Comparison of ENCODE assay signal across 12 cellular contexts in genomic region chr1:174786760-174787159, GRCh38.
DNase-seq lines count a peak whose midpoint lies in the region; ATAC-seq and TF ChIP-seq lines count a peak whose summit lies in the region.
"Had no signal": no experiment of that assay in that cellular context is flagged by ENCODE, and none has a peak within 500 bp of the region (broad histone marks: within the 10 kb centered on the region; RNA-seq: fewer than 3 reads in every experiment).

No MANE protein-coding gene starts in this region.

- no peak overlapping the region for H3K4me2 ChIP-seq in MM.1S (ENCODE audit: low read depth, low read length)

- no peak overlapping the region for H2AFZ ChIP-seq in MM.1S (ENCODE audit: low read length)

- no peak overlapping the region for H3K27ac ChIP-seq in MM.1S (ENCODE audit: low read length)
- H3K27ac ChIP-seq: dorsolateral prefrontal cortex, left ventricle myocardium inferior had no signal

- intact Hi-C loops in posterior vena cava (cut with DNase I), result no loop called here
- intact Hi-C loops in activated T-helper 1 cell treated with anti-CD3 and anti-CD28 coated beads, Interleukin-12 subunit alpha, Interleukin-12 subunit beta, Interleukin-2, Interleukin-4 antibody, amounts not matched to agents 30 ng/mL and 10 ng/mL and 1 ng/mL, durations not matched to agents 14 hours and 24 hours and 36 hours (cut with micrococcal nuclease), result no loop called here

- no peak overlapping the region for H3K27ac Mint-ChIP-seq in activated T-helper 17 cell treated with anti-CD3 and anti-CD28 coated beads, Interleukin-2, amount 50 U/mL, for 72 hours
- H3K27ac Mint-ChIP-seq in activated T-helper 1 cell treated with anti-CD3 and anti-CD28 coated beads, Interleukin-12 subunit alpha, Interleukin-12 subunit beta, Interleukin-2, Interleukin-4 antibody, amounts not matched to agents 30 ng/mL and 10 ng/mL and 1 ng/mL, durations not matched to agents 14 hours and 24 hours and 36 hours, result no peak overlapping the region

- DNase-seq in posterior vena cava (ENCODE audit: low spot score), result no peak
- no peak for DNase-seq in stimulated activated naive CD4-positive, alpha-beta T cell (lab: John Stamatoyannopoulos, UW)
- no peak for DNase-seq in MM.1S
- DNase-seq in activated T-helper 1 cell treated with anti-CD3 and anti-CD28 coated beads, Interleukin-12 subunit alpha, Interleukin-12 subunit beta, Interleukin-2, Interleukin-4 antibody, amounts not matched to agents 30 ng/mL and 10 ng/mL and 1 ng/mL, durations not matched to agents 14 hours and 24 hours and 36 hours (ENCODE audit: low spot score), result no peak
- DNase-seq: activated CD4-positive, alpha-beta T cell treated with anti-CD3 and anti-CD28 coated beads for 48 hours; dorsolateral prefrontal cortex; left ventricle myocardium inferior; nucleus accumbens had no signal

- no peaks in the 10 kb centered on the region for H3K9me2 ChIP-seq in MM.1S (replicated peaks; ENCODE audit: insufficient read depth, low read length)

- no peak for TF ChIP-seq CTCF in MM.1S (IDR thresholded peaks at IDR 0.05; ENCODE audit: low read length)

- peaks cover 10% of the 10 kb centered on the region for H3K4me1 Mint-ChIP-seq in activated T-helper 17 cell treated with anti-CD3 and anti-CD28 coated beads, Interleukin-2, amount 50 U/mL, for 72 hours
- H3K4me1 Mint-ChIP-seq in activated T-helper 1 cell treated with anti-CD3 and anti-CD28 coated beads, Interleukin-12 subunit alpha, Interleukin-12 subunit beta, Interleukin-2, Interleukin-4 antibody, amounts not matched to agents 30 ng/mL and 10 ng/mL and 1 ng/mL, durations not matched to agents 14 hours and 24 hours and 36 hours (ENCODE audit: low read depth), result peaks cover 15% of the 10 kb centered on the region

- no peaks in the 10 kb centered on the region for H4K20me1 ChIP-seq in MM.1S (ENCODE audit: insufficient read depth, low read length)

- no peak overlapping the region for H3K9ac ChIP-seq in MM.1S (ENCODE audit: low read length)

- H3K27me3 Mint-ChIP-seq in activated T-helper 17 cell treated with anti-CD3 and anti-CD28 coated beads, Interleukin-2, amount 50 U/mL, for 72 hours, result no peaks in the 10 kb centered on the region
- no peaks in the 10 kb centered on the region for H3K27me3 Mint-ChIP-seq in activated T-helper 1 cell treated with anti-CD3 and anti-CD28 coated beads, Interleukin-12 subunit alpha, Interleukin-12 subunit beta, Interleukin-2, Interleukin-4 antibody, amounts not matched to agents 30 ng/mL and 10 ng/mL and 1 ng/mL, durations not matched to agents 14 hours and 24 hours and 36 hours (ENCODE audit: insufficient read depth)

- no peaks in the 10 kb centered on the region for H3K36me3 ChIP-seq in MM.1S (replicated peaks; ENCODE audit: insufficient read depth, low read length)
- H3K36me3 ChIP-seq: left ventricle myocardium inferior had no signal

- no peaks in the 10 kb centered on the region for H3K9me3 ChIP-seq in MM.1S (replicated peaks; ENCODE audit: insufficient read depth, low read length)

- ATAC-seq in GM18519 (IDR thresholded peaks at IDR 0.05; ENCODE audit: low FRiP score, unreplicated experiment) (peak; percentile 59), GM21360 (IDR thresholded peaks at IDR 0.05; ENCODE audit: unreplicated experiment) (peak; percentile 70), HG03045 (IDR thresholded peaks at IDR 0.05; ENCODE audit: unreplicated experiment) (peak; percentile 65)
- ATAC-seq in activated T-helper 17 cell treated with anti-CD3 and anti-CD28 coated beads, Interleukin-2, amount 50 U/mL, for 72 hours (replicated peaks), result peak; percentile 84

- H3K9me3 Mint-ChIP-seq in activated T-helper 17 cell treated with anti-CD3 and anti-CD28 coated beads, Interleukin-2, amount 50 U/mL, for 72 hours, result no peaks in the 10 kb centered on the region
- no peaks in the 10 kb centered on the region for H3K9me3 Mint-ChIP-seq in activated T-helper 1 cell treated with anti-CD3 and anti-CD28 coated beads, Interleukin-12 subunit alpha, Interleukin-12 subunit beta, Interleukin-2, Interleukin-4 antibody, amounts not matched to agents 30 ng/mL and 10 ng/mL and 1 ng/mL, durations not matched to agents 14 hours and 24 hours and 36 hours

- H3K36me3 Mint-ChIP-seq in activated T-helper 17 cell treated with anti-CD3 and anti-CD28 coated beads, Interleukin-2, amount 50 U/mL, for 72 hours (ENCODE audit: low read depth), result no peaks in the 10 kb centered on the region
- peaks cover 2% of the 10 kb centered on the region for H3K36me3 Mint-ChIP-seq in activated T-helper 1 cell treated with anti-CD3 and anti-CD28 coated beads, Interleukin-12 subunit alpha, Interleukin-12 subunit beta, Interleukin-2, Interleukin-4 antibody, amounts not matched to agents 30 ng/mL and 10 ng/mL and 1 ng/mL, durations not matched to agents 14 hours and 24 hours and 36 hours (ENCODE audit: low read depth)

- no peaks in the 10 kb centered on the region for H3K27me3 ChIP-seq in MM.1S (replicated peaks; ENCODE audit: insufficient read depth, low read length)
- H3K27me3 ChIP-seq: dorsolateral prefrontal cortex had no signal

- no peak overlapping the region for H3K4me3 Mint-ChIP-seq in activated T-helper 17 cell treated with anti-CD3 and anti-CD28 coated beads, Interleukin-2, amount 50 U/mL, for 72 hours
- no peak overlapping the region for H3K4me3 Mint-ChIP-seq in activated T-helper 1 cell treated with anti-CD3 and anti-CD28 coated beads, Interleukin-12 subunit alpha, Interleukin-12 subunit beta, Interleukin-2, Interleukin-4 antibody, amounts not matched to agents 30 ng/mL and 10 ng/mL and 1 ng/mL, durations not matched to agents 14 hours and 24 hours and 36 hours

- H3K4me1 ChIP-seq in MM.1S (ENCODE audit: low read length), result peaks cover 14% of the 10 kb centered on the region
- H3K4me1 ChIP-seq: left ventricle myocardium inferior had no signal

- H3F3A ChIP-seq in MM.1S (ENCODE audit: insufficient read depth, low read length), result peaks cover 4% of the 10 kb centered on the region; the same call in 1 of the 2 replicates

- H3K79me2 ChIP-seq in MM.1S (ENCODE audit: low read length), result no peaks in the 10 kb centered on the region

- H3K4me3 ChIP-seq in MM.1S (ENCODE audit: low read length), result no peak overlapping the region
- H3K4me3 ChIP-seq: dorsolateral prefrontal cortex, left ventricle myocardium inferior had no signal
